ENCODE assay signal across 15 cellular contexts in the genomic region with DNA sequence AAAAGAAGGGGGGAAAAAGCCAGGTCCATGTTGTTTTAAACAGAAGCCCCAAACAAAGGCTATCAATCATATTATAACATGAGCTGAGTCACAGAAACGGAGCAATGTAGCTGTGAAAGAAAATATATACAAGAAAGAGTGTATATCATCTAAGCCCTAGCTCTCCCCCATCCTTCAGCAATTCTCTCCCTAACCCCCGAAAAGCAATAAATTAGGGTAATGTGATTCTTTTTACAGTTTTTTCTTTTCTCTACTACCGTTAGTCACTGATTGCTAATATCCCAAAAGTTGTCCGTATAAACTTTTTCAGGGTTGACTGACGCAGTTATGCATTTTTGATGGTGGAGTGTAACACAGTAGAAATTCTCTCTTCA.
"Had no signal": no experiment of that assay in that cellular context is flagged by ENCODE, and none has a peak within 500 bp of the region (broad histone marks: within the 10 kb centered on the region; RNA-seq: fewer than 3 reads in every experiment).

No MANE protein-coding gene starts in this region.

- ATAC-seq: activated CD8-positive, alpha-beta T cell treated with anti-CD3 and anti-CD28 coated beads, Interleukin-2, amount 10 ng/mL, durations not matched to agents 7 days and 5 days; foreskin keratinocyte; heart right ventricle; left ventricle myocardium superior had no signal

- H3K79me2 ChIP-seq: parathyroid adenoma had no signal

- H3K36me3 ChIP-seq: neural progenitor cell had no signal

- H3K27ac Mint-ChIP-seq: activated CD8-positive, alpha-beta T cell treated with anti-CD3 and anti-CD28 coated beads, Interleukin-2, amount 10 ng/mL, durations not matched to agents 7 days and 5 days; activated naive CD8-positive, alpha-beta T cell treated with anti-CD3 and anti-CD28 coated beads, Interleukin-2, amount 10 ng/mL, durations not matched to agents 7 days and 5 days; neural progenitor cell had no signal

- H2AFZ ChIP-seq: neural progenitor cell, parathyroid adenoma had no signal

- H3K4me3 ChIP-seq: ascending aorta, esophagus squamous epithelium, heart right ventricle, neural progenitor cell, skin epidermis, transverse colon had no signal

- H3K27me3 ChIP-seq: ascending aorta, foreskin keratinocyte, heart right ventricle, neural progenitor cell, transverse colon had no signal

- H3K27me3 Mint-ChIP-seq: activated naive CD8-positive, alpha-beta T cell treated with anti-CD3 and anti-CD28 coated beads, Interleukin-2, amount 10 ng/mL, durations not matched to agents 7 days and 5 days had no signal

- H3K4me1 Mint-ChIP-seq: activated naive CD8-positive, alpha-beta T cell treated with anti-CD3 and anti-CD28 coated beads, Interleukin-2, amount 10 ng/mL, durations not matched to agents 7 days and 5 days had no signal

- DNase-seq: activated CD4-positive, alpha-beta T cell treated with anti-CD3 and anti-CD28 coated beads for 4 hours; activated CD8-positive, alpha-beta memory T cell treated with anti-CD3 and anti-CD28 coated beads, Interleukin-2, amount 50 U/mL, for 48 hours; activated CD8-positive, alpha-beta T cell treated with anti-CD3 and anti-CD28 coated beads, Interleukin-2, amount 10 ng/mL, durations not matched to agents 7 days and 5 days; activated naive CD8-positive, alpha-beta T cell treated with anti-CD3 and anti-CD28 coated beads, Interleukin-2, amount 10 ng/mL, durations not matched to agents 7 days and 5 days; esophagus squamous epithelium; foreskin keratinocyte; heart right ventricle; left ventricle myocardium superior; retina; transverse colon had no signal

- H3K9me3 ChIP-seq: ascending aorta, esophagus squamous epithelium, heart right ventricle, transverse colon had no signal

- H3K4me2 ChIP-seq: neural progenitor cell had no signal

- H3K9me3 Mint-ChIP-seq: activated naive CD8-positive, alpha-beta T cell treated with anti-CD3 and anti-CD28 coated beads, Interleukin-2, amount 10 ng/mL, durations not matched to agents 7 days and 5 days; neural progenitor cell had no signal

- H3K4me1 ChIP-seq: ascending aorta, neural progenitor cell, parathyroid adenoma had no signal

- H3K27ac ChIP-seq: ascending aorta, esophagus squamous epithelium, foreskin keratinocyte, heart right ventricle, neural progenitor cell, parathyroid adenoma, skin epidermis, transverse colon, VCaP had no signal

- H3K4me3 Mint-ChIP-seq: activated CD8-positive, alpha-beta T cell treated with anti-CD3 and anti-CD28 coated beads, Interleukin-2, amount 10 ng/mL, durations not matched to agents 7 days and 5 days; activated naive CD8-positive, alpha-beta T cell treated with anti-CD3 and anti-CD28 coated beads, Interleukin-2, amount 10 ng/mL, durations not matched to agents 7 days and 5 days; neural progenitor cell had no signal
